In genomic region chr13:25192936-25193335, GRCh38 we compare ENCODE assay signal across 1 cellular context.
TF ChIP-seq lines count a peak whose summit lies in the region.

No MANE protein-coding gene starts in this region.

TF ChIP-seq in WTC11, 78 proteins besides CTCF, POLR2A, EP300 and RAD21 (continued from another document):
- TF ChIP-seq ZBTB43 (CRISPR knock-in tag; IDR thresholded peaks at IDR 0.05): no peak
- TF ChIP-seq MLX (CRISPR knock-in tag; IDR thresholded peaks at IDR 0.05): no peak
- TF ChIP-seq GRHL2 (CRISPR knock-in tag; IDR thresholded peaks at IDR 0.05; ENCODE audit: insufficient replicate concordance, severe bottlenecking): no peak
- no peak for TF ChIP-seq E2F5 (CRISPR knock-in tag; IDR thresholded peaks at IDR 0.05)
- TF ChIP-seq ZMAT4 (CRISPR knock-in tag; IDR thresholded peaks at IDR 0.05): no peak
- no peak for TF ChIP-seq NFATC4 (CRISPR knock-in tag; IDR thresholded peaks at IDR 0.05)
- TF ChIP-seq PRRX2 (CRISPR knock-in tag; IDR thresholded peaks at IDR 0.05): no peak
TF ChIP-seq in WTC11: peak in this region for 0.
